Comparison of ENCODE assay signal across 20 cellular contexts in genomic region chr7:38198356-38198755, GRCh38.
"Had no signal": no experiment of that assay in that cellular context is flagged by ENCODE, and none has a peak within 500 bp of the region (broad histone marks: within the 10 kb centered on the region; RNA-seq: fewer than 3 reads in every experiment).

No MANE protein-coding gene starts in this region.

- H3K27ac Mint-ChIP-seq: dendritic cell treated with granulocyte-macrophage colony-stimulating factor and Interleukin-4, amounts not matched to agents 40 ng/mL and 50 ng/mL, for 4 days; nephron; stimulated activated naive B cell treated with anti-CD40 and anti-IgM and Interleukin-4, amounts not matched to agents 10 μg/mL and 1 μg/mL and 100 μg/mL, for 72 hours had no signal

- H3K9me3 Mint-ChIP-seq: dendritic cell treated with granulocyte-macrophage colony-stimulating factor and Interleukin-4, amounts not matched to agents 40 ng/mL and 50 ng/mL, for 4 days; stimulated activated naive B cell treated with anti-CD40 and anti-IgM and Interleukin-4, amounts not matched to agents 10 μg/mL and 1 μg/mL and 100 μg/mL, for 72 hours had no signal

- ATAC-seq: activated CD4-positive, CD25-positive, alpha-beta regulatory T cell treated with anti-CD3 and anti-CD28 coated beads, Interleukin-2, amount 50 U/mL, for 24 hours; foreskin keratinocyte; left lobe of liver; stimulated activated naive B cell treated with anti-CD40 and anti-IgM and Interleukin-4, amounts not matched to agents 10 μg/mL and 1 μg/mL and 100 μg/mL, for 72 hours had no signal

- H3K27me3 ChIP-seq: ascending aorta, esophagus squamous epithelium, foreskin keratinocyte had no signal

- H3K9me3 ChIP-seq: ascending aorta, esophagus squamous epithelium had no signal

- H3K27ac ChIP-seq: ascending aorta, esophagus squamous epithelium, foreskin keratinocyte had no signal

- H3K4me3 Mint-ChIP-seq: dendritic cell treated with granulocyte-macrophage colony-stimulating factor and Interleukin-4, amounts not matched to agents 40 ng/mL and 50 ng/mL, for 4 days; nephron; stimulated activated naive B cell treated with anti-CD40 and anti-IgM and Interleukin-4, amounts not matched to agents 10 μg/mL and 1 μg/mL and 100 μg/mL, for 72 hours had no signal

- H3K4me3 ChIP-seq: ascending aorta, esophagus squamous epithelium, lung had no signal

- H3K27me3 Mint-ChIP-seq: dendritic cell treated with granulocyte-macrophage colony-stimulating factor and Interleukin-4, amounts not matched to agents 40 ng/mL and 50 ng/mL, for 4 days; stimulated activated naive B cell treated with anti-CD40 and anti-IgM and Interleukin-4, amounts not matched to agents 10 μg/mL and 1 μg/mL and 100 μg/mL, for 72 hours had no signal

- DNase-seq: activated CD4-positive, alpha-beta T cell treated with anti-CD3 and anti-CD28 coated beads, Interleukin-2, amount 50 U/mL, for 1 hour; activated CD8-positive, alpha-beta memory T cell treated with anti-CD3 and anti-CD28 coated beads, Interleukin-2, amount 50 U/mL, for 48 hours; activated effector memory CD4-positive, alpha-beta T cell treated with anti-CD3 and anti-CD28 coated beads, Interleukin-2, amount 50 U/mL, for 16 hours; activated naive CD4-positive, alpha-beta T cell treated with anti-CD3 and anti-CD28 coated beads, Interleukin-2, amount 50 U/mL, for 16 hours; activated T-cell treated with anti-CD3 and anti-CD28 coated beads, Interleukin-2, amount 50 U/mL, for 48 hours; effector memory CD4-positive, alpha-beta T cell; esophagus squamous epithelium; foreskin keratinocyte; hypothalamus; midbrain; posterior cingulate gyrus; retina; stimulated activated naive B cell treated with anti-CD40 and anti-IgM and Interleukin-4, amounts not matched to agents 10 μg/mL and 1 μg/mL and 100 μg/mL, for 72 hours; T1000 had no signal
